ENCODE assay signal across 8 cellular contexts in genomic region chr20:208937-209566, GRCh38. TPM values are rescaled to one million over a fixed set of nuclear protein-coding genes. Genes with fewer than 3 reads are reported as not detected.
DNase-seq lines count a peak whose midpoint lies in the region; ATAC-seq and TF ChIP-seq lines count a peak whose summit lies in the region.

No MANE protein-coding gene starts in this region.

- no peak for TF ChIP-seq POLR2A in uterus (IDR thresholded peaks at IDR 0.05)

- H3K36me3 ChIP-seq in right atrium auricular region (no peaks in the 10 kb centered on the region), PC-3 (ENCODE audit: low read depth, low read length) (no peaks in the 10 kb centered on the region), uterus (no peaks in the 10 kb centered on the region)

- CTCF ChIA-PET in PC-3 (lab: Charles Lee) = no interaction called here

- peak in 1 of 2 donors; percentile 61 for TF ChIP-seq CTCF in right atrium auricular region (IDR thresholded peaks at IDR 0.05)
- TF ChIP-seq CTCF in PC-3 (conservative IDR thresholded peaks at IDR 0.05; ENCODE audit: low read depth, low read length) = peak; percentile 81
- peak; percentile 19 to 54 (median 37) for TF ChIP-seq CTCF in uterus (IDR thresholded peaks at IDR 0.05)

- no peak overlapping the region for H3K9ac ChIP-seq in PC-3 (ENCODE audit: low read length)

- DNase-seq in Right ventricle myocardium superior (no peak), right atrium auricular region (ENCODE audit: low spot score) (no peak), HuH-7 (ENCODE audit: low spot score) (peak; percentile 23), PC-3 (peak; percentile 78), cerebellar cortex (ENCODE audit: low spot score) (peak; percentile 46), left lobe of liver (ENCODE audit: low spot score) (no peak), uterus (no peak)

- no peak overlapping the region for H3K4me3 ChIP-seq in right atrium auricular region
- H3K4me3 ChIP-seq in PC-3 (ENCODE audit: low read length) = no peak overlapping the region
- H3K4me3 ChIP-seq in uterus = no peak overlapping the region

- H3K4me1 ChIP-seq in right atrium auricular region = no peaks in the 10 kb centered on the region
- H3K4me1 ChIP-seq in PC-3 (ENCODE audit: insufficient read depth, low read length) = no peaks in the 10 kb centered on the region
- no peaks in the 10 kb centered on the region for H3K4me1 ChIP-seq in uterus

- H3K27ac ChIP-seq in right atrium auricular region (no peak overlapping the region), PC-3 (ENCODE audit: low read length) (no peak overlapping the region), uterus (no peak overlapping the region)

- no TSS peak for BruUV-seq in PC-3 (replicated peaks; lab: Mats Ljungman, UMichigan)

- no peak overlapping the region for H2AFZ ChIP-seq in PC-3 (ENCODE audit: low read length)

- H3K9me3 ChIP-seq in right atrium auricular region = no peaks in the 10 kb centered on the region
- no peaks in the 10 kb centered on the region for H3K9me3 ChIP-seq in PC-3 (ENCODE audit: low read length)
- no peaks in the 10 kb centered on the region for H3K9me3 ChIP-seq in uterus

- H3K27me3 ChIP-seq in right atrium auricular region = no peaks in the 10 kb centered on the region
- H3K27me3 ChIP-seq in PC-3 (ENCODE audit: low read length) = peaks cover 63% of the 10 kb centered on the region
- no peaks in the 10 kb centered on the region for H3K27me3 ChIP-seq in uterus

- H3F3A ChIP-seq in PC-3 (ENCODE audit: low read length, unreplicated experiment) = no peaks in the 10 kb centered on the region

- H3K4me2 ChIP-seq in PC-3 (ENCODE audit: low read length) = no peak overlapping the region

- H3K9me2 ChIP-seq in PC-3 (replicated peaks; ENCODE audit: low read length) = no peaks in the 10 kb centered on the region

- ATAC-seq in Right ventricle myocardium superior (ENCODE audit: poor library complexity) (peak; percentile 74), PC-3 (peak; percentile 97), left lobe of liver (peak; percentile 90), HG03045 (IDR thresholded peaks at IDR 0.05; ENCODE audit: unreplicated experiment) (no peak)

- POLR2A ChIA-PET in PC-3 (lab: Charles Lee; ENCODE audit: unreplicated experiment) = no interaction called here

- intact Hi-C loops in Right ventricle myocardium superior (cut with DNase I) = no loop called here
- intact Hi-C loops in PC-3 (cut with micrococcal nuclease) = loop anchor here (1.0 to 2.0 kb wide), 2 partner anchors 58 to 121 kb away; no protein-coding TSS in a partner anchor
- intact Hi-C loops in uterus (cut with DNase I; ENCODE audit: low total_unique reads) = no loop called here

- no peaks in the 10 kb centered on the region for H4K20me1 ChIP-seq in PC-3 (ENCODE audit: low read length)

- H3K79me2 ChIP-seq in PC-3 (ENCODE audit: low read length) = no peaks in the 10 kb centered on the region

RNA-seq across cellular contexts. Expression of gene DEFB129, which starts 18.0 kb away (rescaled TPM):
- total RNA-seq in Right ventricle myocardium superior (not detected), right atrium auricular region (not detected), PC-3 (2014; rRNA removed) (not detected in 2 replicates), left lobe of liver (not detected), uterus (not detected)

RNA-seq across cellular contexts. Expression of gene DEFB128, which starts 19.5 kb away (rescaled TPM):
- not detected for total RNA-seq in Right ventricle myocardium superior
- total RNA-seq in right atrium auricular region = not detected
- total RNA-seq in PC-3 (2014; rRNA removed) = not detected in 2 replicates
- not detected for total RNA-seq in left lobe of liver
- not detected for total RNA-seq in uterus

RNA-seq across cellular contexts. Expression of gene DEFB132, which starts 48.5 kb away (rescaled TPM):
- not detected for total RNA-seq in Right ventricle myocardium superior
- total RNA-seq in right atrium auricular region = not detected
- not detected in 2 replicates for total RNA-seq in PC-3 (2014; rRNA removed)
- total RNA-seq in left lobe of liver = 0.15 TPM
- total RNA-seq in uterus = not detected

RNA-seq across cellular contexts. Expression of gene DEFB127, which starts 51.8 kb away (rescaled TPM):
- total RNA-seq in Right ventricle myocardium superior (not detected), right atrium auricular region (not detected), PC-3 (2014; rRNA removed) (not detected in 2 replicates), left lobe of liver (not detected), uterus (not detected)

Comparison
In these comparisons a context has a peak if more than half of its experiments do, and no peak if none do; other contexts are left out.
1. DNase-seq: peak in HuH-7 (single experiment), PC-3 (single experiment) and cerebellar cortex (single experiment); none in Right ventricle myocardium superior (single experiment), right atrium auricular region (single experiment), left lobe of liver (single experiment) and uterus (0 of 2).